Comparison of ENCODE assay signal across 10 cellular contexts in genomic region chr17:64679710-64680216, GRCh38. TPM values are rescaled to one million over a fixed set of nuclear protein-coding genes. Genes with fewer than 3 reads are reported as not detected.
A peak's percentile ranks its signal among the peaks of the same experiment; 100 is the strongest.
DNase-seq lines count a peak whose midpoint lies in the region; ATAC-seq and TF ChIP-seq lines count a peak whose summit lies in the region.
"Had no signal": no experiment of that assay in that cellular context is flagged by ENCODE, and none has a peak within 500 bp of the region (broad histone marks: within the 10 kb centered on the region; RNA-seq: fewer than 3 reads in every experiment).

No MANE protein-coding gene starts in this region.

- in situ Hi-C loops in astrocyte of the spinal cord (cut with HindIII; ENCODE audit: low sequenced_read_pairs) = no loop called here
- in situ Hi-C loops in GM13976 (cut with MboI; ENCODE audit: low sequenced_read_pairs, unreplicated experiment) = no loop called here

- DNase-seq in AG08395 (ENCODE audit: low spot score) (peak; percentile 89), HT-29 (ENCODE audit: low spot score) (peak; percentile 78), astrocyte of the spinal cord (ENCODE audit: low read depth, low spot score) (peak; percentile 94), islet precursor cell (peak; percentile 94), GM13976 (ENCODE audit: low spot score) (no peak)
- no peak for DNase-seq in stimulated activated CD4-positive, alpha-beta T cell treated with anti-CD3 and anti-CD28 coated beads, Interleukin-2, amount 100 ng/mL, for 48 hours
- DNase-seq: CD4-positive, alpha-beta T cell; NCI-H2029 had no signal

- TF ChIP-seq CTCF in astrocyte of the spinal cord (IDR thresholded peaks at IDR 0.05; ENCODE audit: low read depth, low read length) (no peak), GM13976 (IDR thresholded peaks at IDR 0.05; ENCODE audit: borderline replicate concordance, control extremely low read depth, extremely low read depth, insufficient read depth, missing control alignments) (no peak)

- ATAC-seq in HG02870 (IDR thresholded peaks at IDR 0.05; ENCODE audit: unreplicated experiment) (no peak), HG03175 (IDR thresholded peaks at IDR 0.05; ENCODE audit: unreplicated experiment) (no peak)

- no peak overlapping the region for H3K4me3 ChIP-seq in astrocyte of the spinal cord (ENCODE audit: low read depth, low read length)

RNA-seq across cellular contexts. Expression of gene SMURF2, which starts 17.7 kb away (rescaled TPM):
- total RNA-seq in HT-29 (2014; rRNA removed; shearing (Covaris generic)) = 9.5 and 10.7 TPM in 2 replicates

Comparison
In these comparisons a context has a peak if more than half of its experiments do, and no peak if none do; other contexts are left out.
1. DNase-seq: peak in AG08395 (single experiment), HT-29 (single experiment), astrocyte of the spinal cord (single experiment) and islet precursor cell (single experiment); none in GM13976 (single experiment) and stimulated activated CD4-positive, alpha-beta T cell treated with anti-CD3 and anti-CD28 coated beads, Interleukin-2, amount 100 ng/mL, for 48 hours (0 of 2).